Comparison of ENCODE assay signal across 17 cellular contexts in genomic region chr16:783404-784161, GRCh38. TPM values are rescaled to one million over a fixed set of nuclear protein-coding genes. Genes with fewer than 3 reads are reported as not detected.
DNase-seq lines count a peak whose midpoint lies in the region; TF ChIP-seq lines count a peak whose summit lies in the region.
"Had no signal": no experiment of that assay in that cellular context is flagged by ENCODE, and none has a peak within 500 bp of the region (broad histone marks: within the 10 kb centered on the region; RNA-seq: fewer than 3 reads in every experiment).

No MANE protein-coding gene starts in this region.

- peaks cover 32% of the 10 kb centered on the region for H3K36me3 ChIP-seq in BLaER1
- H3K36me3 ChIP-seq in fibroblast of lung (ENCODE audit: control insufficient read depth, insufficient read depth, low read length), result peaks cover 10% of the 10 kb centered on the region
- H3K36me3 ChIP-seq: cardiac muscle cell had no signal

- H3K79me2 ChIP-seq in fibroblast of lung (ENCODE audit: control insufficient read depth, insufficient read depth, low read length), result peaks cover 12% of the 10 kb centered on the region

- no peak for TF ChIP-seq CTCF in fibroblast of lung (conservative IDR thresholded peaks at IDR 0.05 in 1 of 2, IDR thresholded peaks at IDR 0.05 in 1 of 2; ENCODE audit: low read depth in 1 of 2, low read length in 2 of 2)

- H3K4me2 ChIP-seq in BLaER1, result peak overlapping the region; percentile 79
- H3K4me2 ChIP-seq in fibroblast of lung (ENCODE audit: extremely low read depth, insufficient read depth, low read length), result no peak overlapping the region

- H3K4me3 ChIP-seq in BLaER1 (no peak overlapping the region), fibroblast of lung (replicated peaks in 1 of 4; ENCODE audit: control extremely low read depth in 1 of 4, insufficient read depth in 1 of 4, low read depth in 3 of 4, low read length in 4 of 4) (no peak overlapping the region)
- H3K4me3 ChIP-seq: cardiac muscle cell, mucosa of descending colon had no signal

- peak; percentile 53 for DNase-seq in M059J (ENCODE audit: low read depth)
- DNase-seq in fibroblast of lung (ENCODE audit: low read depth in 2 of 2), result peak; percentile 8 to 31
- no peak for DNase-seq in dedifferentiated amniotic fluid mesenchymal stem cell (ENCODE audit: extremely low spot score)
- no peak for DNase-seq in NCI-H187 (lab: John Stamatoyannopoulos, UW)
- DNase-seq in UCSD-AML1 (lab: John Stamatoyannopoulos, UW; ENCODE audit: unreplicated experiment), result no peak
- DNase-seq: activated CD8-positive, alpha-beta T cell treated with anti-CD3 and anti-CD28 coated beads for 36 hours; activated naive CD8-positive, alpha-beta T cell treated with anti-CD3 and anti-CD28 coated beads, Interleukin-2, amount 10 ng/mL, durations not matched to agents 7 days and 5 days; activated T-cell treated with anti-CD3 and anti-CD28 coated beads, Interleukin-2, amount 50 U/mL, for 72 hours; Caco-2; left colon; mucosa of descending colon; NCI-H774; occipital lobe; stimulated activated CD4-positive, alpha-beta T cell treated with anti-CD3 and anti-CD28 coated beads, Interleukin-2, amount 100 ng/mL, for 48 hours had no signal

- H3K9me3 ChIP-seq in BLaER1 (no peaks in the 10 kb centered on the region), fibroblast of lung (ENCODE audit: control insufficient read depth, insufficient read depth, low read depth, low read length) (no peaks in the 10 kb centered on the region)
- H3K9me3 ChIP-seq: Caco-2, mucosa of descending colon had no signal

- H3K9ac ChIP-seq in BLaER1 (no peak overlapping the region), fibroblast of lung (ENCODE audit: insufficient read depth, low read length) (no peak overlapping the region)

- H3K4me1 ChIP-seq in BLaER1 (peaks cover 64% of the 10 kb centered on the region), fibroblast of lung (ENCODE audit: control insufficient read depth, extremely low read depth, insufficient read depth, low read length) (peaks cover 3% of the 10 kb centered on the region)

- H3K27me3 ChIP-seq in BLaER1, result no peaks in the 10 kb centered on the region
- H3K27me3 ChIP-seq in fibroblast of lung (ENCODE audit: control insufficient read depth, insufficient read depth, low read length), result no peaks in the 10 kb centered on the region
- H3K27me3 ChIP-seq: cardiac muscle cell had no signal

- H4K20me1 ChIP-seq in BLaER1 (peaks cover 43% of the 10 kb centered on the region), fibroblast of lung (ENCODE audit: control insufficient read depth, extremely low read depth, insufficient read depth, low read length) (no peaks in the 10 kb centered on the region)

- H2AFZ ChIP-seq in fibroblast of lung (ENCODE audit: low read length), result no peak overlapping the region

- no peak overlapping the region for H3K27ac ChIP-seq in BLaER1
- H3K27ac ChIP-seq in fibroblast of lung (ENCODE audit: insufficient read depth, low read length), result no peak overlapping the region
- H3K27ac ChIP-seq: cardiac muscle cell, VCaP had no signal

RNA-seq across cellular contexts. Expression of gene RPUSD1, which starts 4.6 kb away (rescaled TPM):
- total RNA-seq in M059J (2014; rRNA removed; shearing (Covaris generic)), result 19.5 and 47.7 TPM in 2 replicates
- total RNA-seq in fibroblast of lung, result 15.9 and 16.2 TPM in 2 replicates
- polyA plus RNA-seq in fibroblast of lung, result 8.2 and 10.3 TPM in 2 replicates
- polyA plus RNA-seq in fibroblast of lung (2012), result 12.6 and 21.8 TPM in 2 replicates
- 6.6 and 10.6 TPM in 2 replicates for polyA minus RNA-seq in fibroblast of lung (ENCODE audit: low replicate concordance)

RNA-seq across cellular contexts. Expression of gene CHTF18, which starts 4.8 kb away (rescaled TPM):
- 10.2 and 20.7 TPM in 2 replicates for total RNA-seq in M059J (2014; rRNA removed; shearing (Covaris generic))
- 1.3 and 4.3 TPM in 2 replicates for total RNA-seq in fibroblast of lung
- polyA plus RNA-seq in fibroblast of lung, result 1.1 and 5.7 TPM in 2 replicates
- polyA plus RNA-seq in fibroblast of lung (2012), result 3.5 and 16.0 TPM in 2 replicates
- polyA minus RNA-seq in fibroblast of lung (ENCODE audit: low replicate concordance), result 3.5 and 7.7 TPM in 2 replicates

RNA-seq across cellular contexts. Expression of gene GNG13, which starts 17.0 kb away (rescaled TPM):
- not detected in 2 replicates for total RNA-seq in M059J (2014; rRNA removed; shearing (Covaris generic))
- total RNA-seq in fibroblast of lung, result not detected in 2 replicates
- not detected in 2 replicates for polyA plus RNA-seq in fibroblast of lung
- not detected in 2 replicates for polyA plus RNA-seq in fibroblast of lung (2012)
- polyA minus RNA-seq in fibroblast of lung (ENCODE audit: low replicate concordance), result not detected in 2 replicates
- total RNA-seq: activated CD8-positive, alpha-beta T cell treated with anti-CD3 and anti-CD28 coated beads for 36 hours; activated naive CD8-positive, alpha-beta T cell treated with anti-CD3 and anti-CD28 coated beads, Interleukin-2, amount 10 ng/mL, durations not matched to agents 7 days and 5 days; activated T-cell treated with anti-CD3 and anti-CD28 coated beads, Interleukin-2, amount 50 U/mL, for 72 hours; Caco-2; cardiac muscle cell; occipital lobe had no signal

RNA-seq across cellular contexts. Expression of gene MSLN, which starts 23.0 kb away (rescaled TPM):
- total RNA-seq in M059J (2014; rRNA removed; shearing (Covaris generic)), result 1.7 and 2.1 TPM in 2 replicates
- not detected in 2 replicates for total RNA-seq in fibroblast of lung
- not detected in 2 replicates for polyA plus RNA-seq in fibroblast of lung
- polyA plus RNA-seq in fibroblast of lung (2012), result not detected in 2 replicates
- not detected in 2 replicates for polyA minus RNA-seq in fibroblast of lung (ENCODE audit: low replicate concordance)
- total RNA-seq: activated CD8-positive, alpha-beta T cell treated with anti-CD3 and anti-CD28 coated beads for 36 hours; activated naive CD8-positive, alpha-beta T cell treated with anti-CD3 and anti-CD28 coated beads, Interleukin-2, amount 10 ng/mL, durations not matched to agents 7 days and 5 days; activated T-cell treated with anti-CD3 and anti-CD28 coated beads, Interleukin-2, amount 50 U/mL, for 72 hours; occipital lobe had no signal
- polyA plus RNA-seq: cardiac muscle cell had no signal

RNA-seq across cellular contexts. Expression of gene CIAO3, which starts 42.8 kb away (rescaled TPM):
- total RNA-seq in M059J (2014; rRNA removed; shearing (Covaris generic)), result 24.0 and 27.1 TPM in 2 replicates
- 31.0 and 38.0 TPM in 2 replicates for total RNA-seq in fibroblast of lung
- 9.3 and 14.2 TPM in 2 replicates for polyA plus RNA-seq in fibroblast of lung
- polyA plus RNA-seq in fibroblast of lung (2012), result 12.6 and 16.0 TPM in 2 replicates
- 13.3 and 17.5 TPM in 2 replicates for polyA minus RNA-seq in fibroblast of lung (ENCODE audit: low replicate concordance)

Comparison
In these comparisons a context has a peak if more than half of its experiments do, and no peak if none do; other contexts are left out.
1. DNase-seq: peak in M059J (single experiment) and fibroblast of lung (2 of 2); none in dedifferentiated amniotic fluid mesenchymal stem cell (single experiment), NCI-H187 (0 of 2) and UCSD-AML1 (single experiment).